Comparison of ENCODE assay signal across 21 cellular contexts in the genomic region with DNA sequence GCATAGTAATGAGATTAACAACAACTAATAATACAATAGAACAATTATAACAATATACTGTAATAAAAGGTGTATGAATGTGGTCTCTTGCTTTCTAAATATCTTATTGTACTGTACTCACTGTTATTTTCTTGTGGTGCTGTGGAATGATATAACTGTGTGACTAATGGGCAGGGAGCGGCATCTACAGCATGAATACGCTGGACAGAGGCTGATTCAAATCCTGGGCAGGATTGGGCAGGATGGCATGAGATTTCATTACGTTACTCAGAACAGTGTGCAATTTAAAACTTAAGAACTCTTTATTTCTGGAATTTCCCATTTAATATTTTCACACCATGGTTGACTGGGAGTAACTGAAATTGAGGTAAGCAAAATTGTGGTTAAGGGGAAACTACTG.
"Had no signal": no experiment of that assay in that cellular context is flagged by ENCODE, and none has a peak within 500 bp of the region (broad histone marks: within the 10 kb centered on the region; RNA-seq: fewer than 3 reads in every experiment).

No MANE protein-coding gene starts in this region.

- H3K4me3 Mint-ChIP-seq: activated B cell treated with CpG ODN at 0.5 μM for 24 hours; activated CD4-positive, alpha-beta T cell treated with anti-CD3 and anti-CD28 coated beads, Interleukin-2, amount 10 ng/mL, durations not matched to agents 7 days and 5 days; activated naive CD4-positive, alpha-beta T cell treated with anti-CD3 and anti-CD28 coated beads, Interleukin-2, amount 10 ng/mL, durations not matched to agents 7 days and 5 days; activated T-helper 17 cell treated with anti-CD3 and anti-CD28 coated beads, Interleukin-2, amount 50 U/mL, for 72 hours; brain; endodermal cell; natural killer cell; T-helper 1 cell treated with Interleukin-12 subunit alpha and Interleukin-12 subunit beta and Interleukin-4 antibody, amounts not matched to agents 30 μg/mL and 1 μg/mL, for 36 hours had no signal

- H3K4me1 Mint-ChIP-seq: activated B cell treated with CpG ODN at 0.5 μM for 24 hours; activated CD4-positive, alpha-beta T cell treated with anti-CD3 and anti-CD28 coated beads, Interleukin-2, amount 10 ng/mL, durations not matched to agents 7 days and 5 days; activated naive CD4-positive, alpha-beta T cell treated with anti-CD3 and anti-CD28 coated beads, Interleukin-2, amount 10 ng/mL, durations not matched to agents 7 days and 5 days; activated T-helper 17 cell treated with anti-CD3 and anti-CD28 coated beads, Interleukin-2, amount 50 U/mL, for 72 hours; brain; endodermal cell; natural killer cell had no signal

- H3K27ac Mint-ChIP-seq: activated B cell treated with CpG ODN at 0.5 μM for 24 hours; activated CD4-positive, alpha-beta T cell treated with anti-CD3 and anti-CD28 coated beads, Interleukin-2, amount 10 ng/mL, durations not matched to agents 7 days and 5 days; activated naive CD4-positive, alpha-beta T cell treated with anti-CD3 and anti-CD28 coated beads, Interleukin-2, amount 10 ng/mL, durations not matched to agents 7 days and 5 days; activated T-helper 17 cell treated with anti-CD3 and anti-CD28 coated beads, Interleukin-2, amount 50 U/mL, for 72 hours; brain; endodermal cell; natural killer cell; T-helper 1 cell treated with Interleukin-12 subunit alpha and Interleukin-12 subunit beta and Interleukin-4 antibody, amounts not matched to agents 30 μg/mL and 1 μg/mL, for 36 hours had no signal

- H3K36me3 Mint-ChIP-seq: activated naive CD4-positive, alpha-beta T cell treated with anti-CD3 and anti-CD28 coated beads, Interleukin-2, amount 10 ng/mL, durations not matched to agents 7 days and 5 days; brain had no signal

- DNase-seq: activated B cell treated with CpG ODN at 0.5 μM for 24 hours; activated CD4-positive, alpha-beta T cell treated with anti-CD3 and anti-CD28 coated beads, Interleukin-2, amount 10 ng/mL, durations not matched to agents 7 days and 5 days; activated CD8-positive, alpha-beta memory T cell treated with anti-CD3 and anti-CD28 coated beads for 24 hours; activated naive CD4-positive, alpha-beta T cell treated with anti-CD3 and anti-CD28 coated beads, Interleukin-2, amount 10 ng/mL, durations not matched to agents 7 days and 5 days; cerebellar nuclear complex; dermis blood vessel endothelial cell; endodermal cell; head of caudate nucleus; left colon; mucosa of descending colon; natural killer cell; nucleus accumbens; psoas muscle; sigmoid colon; stimulated activated CD4-positive, alpha-beta T cell treated with anti-CD3 and anti-CD28 coated beads, Interleukin-12 subunit alpha, Interleukin-12 subunit beta, amount 100 ng/mL, for 4 hours; stimulated activated naive CD4-positive, alpha-beta T cell treated with Interleukin-2 at 50 U/mL for 16 hours had no signal

- H3K27me3 ChIP-seq: esophagus muscularis mucosa, sigmoid colon, upper lobe of left lung had no signal

- H3K27me3 Mint-ChIP-seq: activated B cell treated with CpG ODN at 0.5 μM for 24 hours; activated CD4-positive, alpha-beta T cell treated with anti-CD3 and anti-CD28 coated beads, Interleukin-2, amount 10 ng/mL, durations not matched to agents 7 days and 5 days; activated naive CD4-positive, alpha-beta T cell treated with anti-CD3 and anti-CD28 coated beads, Interleukin-2, amount 10 ng/mL, durations not matched to agents 7 days and 5 days; activated T-helper 17 cell treated with anti-CD3 and anti-CD28 coated beads, Interleukin-2, amount 50 U/mL, for 72 hours had no signal

- ATAC-seq: activated T-helper 17 cell treated with anti-CD3 and anti-CD28 coated beads, Interleukin-2, amount 50 U/mL, for 72 hours; left colon; mucosa of descending colon; natural killer cell; psoas muscle had no signal

- H3K4me3 ChIP-seq: esophagus muscularis mucosa, mucosa of descending colon, psoas muscle, sigmoid colon, upper lobe of left lung had no signal

- H3K4me1 ChIP-seq: esophagus muscularis mucosa, psoas muscle, sigmoid colon, upper lobe of left lung had no signal

- H3K9me3 ChIP-seq: esophagus muscularis mucosa, psoas muscle, sigmoid colon, upper lobe of left lung had no signal

- H3K27ac ChIP-seq: esophagus muscularis mucosa, psoas muscle, sigmoid colon, upper lobe of left lung had no signal

- H3K36me3 ChIP-seq: esophagus muscularis mucosa, sigmoid colon, upper lobe of left lung had no signal
